Comparison of ENCODE assay signal across 1 cellular context in genomic region chr1:92886886-92887419, GRCh38.
A peak's percentile ranks its signal among the peaks of the same experiment; 100 is the strongest.
TF ChIP-seq lines count a peak whose summit lies in the region.

No MANE protein-coding gene starts in this region.

TF ChIP-seq in HepG2, 621 proteins besides CTCF, POLR2A, EP300 and RAD21 (continued from another document and continues in another):
- TF ChIP-seq ZBTB14 (CRISPR knock-in tag; IDR thresholded peaks at IDR 0.05): no peak
- TF ChIP-seq ZNF235 (CRISPR knock-in tag; IDR thresholded peaks at IDR 0.05; ENCODE audit: borderline replicate concordance): no peak
- no peak for TF ChIP-seq ATF1 (CRISPR knock-in tag; IDR thresholded peaks at IDR 0.05)
- no peak; the same call in 1 of the 2 replicates for TF ChIP-seq ZBTB26 (CRISPR knock-in tag; IDR thresholded peaks at IDR 0.05; ENCODE audit: borderline replicate concordance)
- no peak for TF ChIP-seq DDIT3 (CRISPR knock-in tag; IDR thresholded peaks at IDR 0.05)
- 0 out of 2 replicates have a peak, but pooled peaks have one; percentile 22 for TF ChIP-seq PATZ1 (CRISPR knock-in tag; IDR thresholded peaks at IDR 0.05)
- TF ChIP-seq ZSCAN31 (CRISPR knock-in tag; IDR thresholded peaks at IDR 0.05; ENCODE audit: low read depth): no peak
- TF ChIP-seq PHF21A (CRISPR knock-in tag; IDR thresholded peaks at IDR 0.05): peak; percentile 66; the same call in 1 of the 2 replicates
- peak; percentile 78 for TF ChIP-seq MED1 (CRISPR knock-in tag; IDR thresholded peaks at IDR 0.05)
- no peak for TF ChIP-seq NONO (IDR thresholded peaks at IDR 0.05)
- TF ChIP-seq NONO (CRISPR knock-in tag; conservative IDR thresholded peaks at IDR 0.05): peak; percentile 73; the same call in 1 of the 2 replicates
- peak; percentile 89 for TF ChIP-seq TEAD3 (CRISPR knock-in tag; optimal IDR thresholded peaks at IDR 0.05; ENCODE audit: borderline replicate concordance)
- peak; percentile 68 for TF ChIP-seq KDM6A (CRISPR knock-in tag; IDR thresholded peaks at IDR 0.05; ENCODE audit: low read depth)
- no peak for TF ChIP-seq ARHGAP35 (CRISPR knock-in tag; IDR thresholded peaks at IDR 0.05; ENCODE audit: borderline replicate concordance)
- TF ChIP-seq CCDC6 (CRISPR knock-in tag; IDR thresholded peaks at IDR 0.05): peak; percentile 46; the same call in 1 of the 2 replicates
- TF ChIP-seq ZNF546 (CRISPR knock-in tag; conservative IDR thresholded peaks at IDR 0.05): no peak
- no peak for TF ChIP-seq PRPF4 (IDR thresholded peaks at IDR 0.05; ENCODE audit: low read depth, low read length, poor library complexity, severe bottlenecking)
- no peak for TF ChIP-seq ZMYM3 (CRISPR knock-in tag; IDR thresholded peaks at IDR 0.05)
- no peak for TF ChIP-seq AHR (CRISPR knock-in tag; IDR thresholded peaks at IDR 0.05)
- no peak for TF ChIP-seq ZNF773 (CRISPR knock-in tag; IDR thresholded peaks at IDR 0.05; ENCODE audit: borderline replicate concordance)
- TF ChIP-seq U2AF1 (optimal IDR thresholded peaks at IDR 0.05; ENCODE audit: low read depth, low read length): no peak
- TF ChIP-seq KDM1A (CRISPR knock-in tag; IDR thresholded peaks at IDR 0.05): no peak
- TF ChIP-seq NFRKB (IDR thresholded peaks at IDR 0.05): no peak
- TF ChIP-seq HOXA5 (CRISPR knock-in tag; IDR thresholded peaks at IDR 0.05): peak; percentile 37; the same call in 1 of the 2 replicates
- TF ChIP-seq MTA3 (CRISPR knock-in tag; IDR thresholded peaks at IDR 0.05): no peak
- no peak for TF ChIP-seq LRRFIP1 (CRISPR knock-in tag; conservative IDR thresholded peaks at IDR 0.05)
- TF ChIP-seq STAT6 (CRISPR knock-in tag; IDR thresholded peaks at IDR 0.05; ENCODE audit: borderline replicate concordance): 0 out of 2 replicates have a peak, but pooled peaks have one; percentile 40
- TF ChIP-seq ZNF547 (CRISPR knock-in tag; IDR thresholded peaks at IDR 0.05): no peak
- no peak for TF ChIP-seq ZFP91 (CRISPR knock-in tag; IDR thresholded peaks at IDR 0.05; ENCODE audit: borderline replicate concordance)
- no peak for TF ChIP-seq ZNF451 (CRISPR knock-in tag; IDR thresholded peaks at IDR 0.05)
- no peak for TF ChIP-seq ZNF746 (CRISPR knock-in tag; IDR thresholded peaks at IDR 0.05)
- no peak for TF ChIP-seq HIVEP1 (CRISPR knock-in tag; IDR thresholded peaks at IDR 0.05)
- no peak for TF ChIP-seq ZNF670 (CRISPR knock-in tag; IDR thresholded peaks at IDR 0.05; ENCODE audit: borderline replicate concordance)
- no peak for TF ChIP-seq NR1H2 (CRISPR knock-in tag; IDR thresholded peaks at IDR 0.05; ENCODE audit: borderline replicate concordance, low read depth)
- no peak for TF ChIP-seq BCLAF1 (IDR thresholded peaks at IDR 0.05)
- peak; percentile 90 for TF ChIP-seq HHEX (CRISPR knock-in tag; IDR thresholded peaks at IDR 0.05)
- TF ChIP-seq SATB2 (CRISPR knock-in tag; IDR thresholded peaks at IDR 0.05): no peak
- TF ChIP-seq MXD4 (CRISPR knock-in tag; IDR thresholded peaks at IDR 0.05): 0 out of 2 replicates have a peak, but pooled peaks have one; percentile 12
- no peak for TF ChIP-seq MLX (CRISPR knock-in tag; IDR thresholded peaks at IDR 0.05)
- peak in 1 of 2 experiments; percentile 59; a peak in 2 of 4 replicates for TF ChIP-seq MAFK (conservative IDR thresholded peaks at IDR 0.05 in 1 of 2, IDR thresholded peaks at IDR 0.05 in 1 of 2; ENCODE audit: low read length in 2 of 2)
- TF ChIP-seq MAFF (IDR thresholded peaks at IDR 0.05; ENCODE audit: low read depth, low read length): peak; percentile 58; the same call in 1 of the 2 replicates
- no peak for TF ChIP-seq CENPT (CRISPR knock-in tag; IDR thresholded peaks at IDR 0.05; ENCODE audit: low read depth)
- TF ChIP-seq HNRNPLL (IDR thresholded peaks at IDR 0.05; ENCODE audit: low read depth, low read length, poor library complexity, severe bottlenecking): no peak
- peak; percentile 99 for TF ChIP-seq ZEB1 (IDR thresholded peaks at IDR 0.05; ENCODE audit: insufficient replicate concordance, low read depth)
- no peak for TF ChIP-seq ELF1 (CRISPR knock-in tag; IDR thresholded peaks at IDR 0.05)
- peak; percentile 74; the same call in 1 of the 2 replicates for TF ChIP-seq MEF2D (CRISPR knock-in tag; IDR thresholded peaks at IDR 0.05)
- no peak for TF ChIP-seq ZBTB2 (CRISPR knock-in tag; IDR thresholded peaks at IDR 0.05; ENCODE audit: low read depth)
- peak; percentile 56; the same call in 1 of the 2 replicates for TF ChIP-seq JUN (CRISPR knock-in tag; IDR thresholded peaks at IDR 0.05)
- TF ChIP-seq ZNF468 (CRISPR knock-in tag; IDR thresholded peaks at IDR 0.05): no peak
- TF ChIP-seq HDAC1 (CRISPR knock-in tag; IDR thresholded peaks at IDR 0.05): peak; percentile 44
- no peak for TF ChIP-seq MAZ (IDR thresholded peaks at IDR 0.05; ENCODE audit: borderline replicate concordance, low read depth, low read length)
- no peak; the same call in 1 of the 2 replicates for TF ChIP-seq MAZ (CRISPR knock-in tag; IDR thresholded peaks at IDR 0.05; ENCODE audit: low read depth)
- no peak for TF ChIP-seq ZNF136 (CRISPR knock-in tag; IDR thresholded peaks at IDR 0.05; ENCODE audit: low read depth)
